Comparison of ENCODE assay signal across 1 cellular context in genomic region chr1:205631010-205631726, GRCh38.
TF ChIP-seq lines count a peak whose summit lies in the region.

No MANE protein-coding gene starts in this region.

TF ChIP-seq in HepG2, 621 proteins besides CTCF, POLR2A, EP300 and RAD21 (continued from another document and continues in another):
- TF ChIP-seq ZNF567 (CRISPR knock-in tag; IDR thresholded peaks at IDR 0.05; ENCODE audit: borderline replicate concordance) (0 out of 2 replicates have a peak, but pooled peaks have one; percentile 14), SNAI1 (CRISPR knock-in tag; IDR thresholded peaks at IDR 0.05; ENCODE audit: borderline replicate concordance) (0 out of 2 replicates have a peak, but pooled peaks have one; percentile 22), ZNF792 (CRISPR knock-in tag; IDR thresholded peaks at IDR 0.05) (0 out of 2 replicates have a peak, but pooled peaks have one; percentile 28), ZGPAT (CRISPR knock-in tag; IDR thresholded peaks at IDR 0.05) (peak; percentile 32; the same call in 1 of the 2 replicates), FOXP4 (CRISPR knock-in tag; IDR thresholded peaks at IDR 0.05) (peak; percentile 35; the same call in 1 of the 2 replicates), GMEB1 (CRISPR knock-in tag; IDR thresholded peaks at IDR 0.05; ENCODE audit: borderline replicate concordance) (0 out of 2 replicates have a peak, but pooled peaks have one; percentile 28), HOXA5 (CRISPR knock-in tag; IDR thresholded peaks at IDR 0.05) (peak; percentile 75), ELF3 (CRISPR knock-in tag; IDR thresholded peaks at IDR 0.05) (peak; percentile 74; the same call in 1 of the 2 replicates), HDAC2 (CRISPR knock-in tag; IDR thresholded peaks at IDR 0.05) (peak; percentile 54; the same call in 1 of the 2 replicates), ARNTL (CRISPR knock-in tag; IDR thresholded peaks at IDR 0.05) (peak; percentile 95), FOSL2 (CRISPR knock-in tag; IDR thresholded peaks at IDR 0.05) (peak; percentile 42; the same call in 1 of the 2 replicates), KIAA2018 (CRISPR knock-in tag; IDR thresholded peaks at IDR 0.05; ENCODE audit: borderline replicate concordance) (no peak), ZSCAN21 (CRISPR knock-in tag; IDR thresholded peaks at IDR 0.05; ENCODE audit: borderline replicate concordance) (no peak; the same call in 1 of the 2 replicates), THAP8 (CRISPR knock-in tag; IDR thresholded peaks at IDR 0.05; ENCODE audit: borderline replicate concordance) (no peak), ZNF503 (CRISPR knock-in tag; IDR thresholded peaks at IDR 0.05) (0 out of 2 replicates have a peak, but pooled peaks have one; percentile 30), ATAD3A (CRISPR knock-in tag; IDR thresholded peaks at IDR 0.05) (no peak), AHDC1 (CRISPR knock-in tag; IDR thresholded peaks at IDR 0.05; ENCODE audit: borderline replicate concordance) (peak; percentile 44; the same call in 1 of the 2 replicates), MED1 (CRISPR knock-in tag; IDR thresholded peaks at IDR 0.05) (peak; percentile 66), SMAD3 (CRISPR knock-in tag; IDR thresholded peaks at IDR 0.05) (peak; percentile 16; the same call in 1 of the 2 replicates), FUBP1 (CRISPR knock-in tag; IDR thresholded peaks at IDR 0.05; ENCODE audit: borderline replicate concordance) (no peak), AGO2 (optimal IDR thresholded peaks at IDR 0.05; ENCODE audit: low read depth, low read length) (peak; percentile 77), YY1 (IDR thresholded peaks at IDR 0.05; ENCODE audit: insufficient read depth, insufficient replicate concordance, low read depth, low read length) (peak; percentile 32), ZBTB14 (CRISPR knock-in tag; IDR thresholded peaks at IDR 0.05) (peak; percentile 79), MIXL1 (CRISPR knock-in tag; IDR thresholded peaks at IDR 0.05) (no peak), FOXP1 (IDR thresholded peaks at IDR 0.05) (no peak), FOXP1 (CRISPR knock-in tag; IDR thresholded peaks at IDR 0.05) (no peak), NFE2L2 (IDR thresholded peaks at IDR 0.05; ENCODE audit: low read length) (no peak)
